1 cellular context compared by ENCODE assay signal in the genomic region with DNA sequence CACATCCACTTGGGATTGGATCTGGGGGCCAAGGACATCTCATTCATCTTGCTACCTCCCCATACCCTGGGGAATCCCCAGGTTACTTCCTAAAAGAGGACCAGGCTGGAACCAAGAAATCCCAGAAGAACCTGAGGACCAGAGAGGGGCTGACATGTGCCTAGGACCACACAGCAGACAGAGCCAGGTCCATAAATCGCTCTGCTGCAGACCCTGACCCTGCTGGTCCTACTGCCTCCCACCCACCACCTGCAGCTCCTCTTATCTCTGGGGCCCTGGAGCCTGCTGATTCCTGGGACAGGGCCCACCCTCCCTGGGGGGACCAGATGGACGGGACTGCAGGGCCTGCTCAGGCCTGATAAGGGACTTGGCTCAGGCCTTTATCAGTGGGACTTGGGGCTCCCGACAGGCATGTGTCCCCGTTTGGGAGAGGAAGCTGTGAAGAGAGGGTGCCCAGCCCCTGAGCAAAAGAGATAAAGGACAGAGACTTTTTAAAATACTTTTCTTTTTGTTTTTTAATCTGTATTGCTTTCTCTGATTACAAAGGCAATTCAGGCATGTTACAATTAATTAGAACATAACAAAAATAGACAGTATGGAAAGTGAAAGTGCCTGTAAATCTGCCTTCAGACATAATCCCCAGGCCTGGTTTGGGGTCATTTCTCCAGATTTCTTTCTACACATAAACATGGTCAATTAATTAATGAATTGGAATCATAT.
TF ChIP-seq lines count a peak whose summit lies in the region.

No MANE protein-coding gene starts in this region.

TF ChIP-seq in K562, 482 proteins besides CTCF, POLR2A, EP300 and RAD21 (continued from another document and continues in another):
- TF ChIP-seq, protein P1, sequence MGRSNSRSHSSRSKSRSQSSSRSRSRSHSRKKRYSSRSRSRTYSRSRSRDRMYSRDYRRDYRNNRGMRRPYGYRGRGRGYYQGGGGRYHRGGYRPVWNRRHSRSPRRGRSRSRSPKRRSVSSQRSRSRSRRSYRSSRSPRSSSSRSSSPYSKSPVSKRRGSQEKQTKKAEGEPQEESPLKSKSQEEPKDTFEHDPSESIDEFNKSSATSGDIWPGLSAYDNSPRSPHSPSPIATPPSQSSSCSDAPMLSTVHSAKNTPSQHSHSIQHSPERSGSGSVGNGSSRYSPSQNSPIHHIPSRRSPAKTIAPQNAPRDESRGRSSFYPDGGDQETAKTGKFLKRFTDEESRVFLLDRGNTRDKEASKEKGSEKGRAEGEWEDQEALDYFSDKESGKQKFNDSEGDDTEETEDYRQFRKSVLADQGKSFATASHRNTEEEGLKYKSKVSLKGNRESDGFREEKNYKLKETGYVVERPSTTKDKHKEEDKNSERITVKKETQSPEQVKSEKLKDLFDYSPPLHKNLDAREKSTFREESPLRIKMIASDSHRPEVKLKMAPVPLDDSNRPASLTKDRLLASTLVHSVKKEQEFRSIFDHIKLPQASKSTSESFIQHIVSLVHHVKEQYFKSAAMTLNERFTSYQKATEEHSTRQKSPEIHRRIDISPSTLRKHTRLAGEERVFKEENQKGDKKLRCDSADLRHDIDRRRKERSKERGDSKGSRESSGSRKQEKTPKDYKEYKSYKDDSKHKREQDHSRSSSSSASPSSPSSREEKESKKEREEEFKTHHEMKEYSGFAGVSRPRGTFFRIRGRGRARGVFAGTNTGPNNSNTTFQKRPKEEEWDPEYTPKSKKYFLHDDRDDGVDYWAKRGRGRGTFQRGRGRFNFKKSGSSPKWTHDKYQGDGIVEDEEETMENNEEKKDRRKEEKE (IDR thresholded peaks at IDR 0.05; ENCODE audit: borderline replicate concordance in 1 of 2, control insufficient read depth in 1 of 2, low read depth in 2 of 2, low read length in 1 of 2), result peak in 1 of 2 experiments; percentile 82; a peak in 2 of 4 replicates
- TF ChIP-seq PURB (CRISPR knock-in tag; IDR thresholded peaks at IDR 0.05; ENCODE audit: low read depth) (no peak), CXXC5 (CRISPR knock-in tag; IDR thresholded peaks at IDR 0.05) (peak; percentile 99), GABPB1 (CRISPR knock-in tag; IDR thresholded peaks at IDR 0.05) (peak; percentile 69; the same call in 1 of the 2 replicates), ZKSCAN1 (IDR thresholded peaks at IDR 0.05; ENCODE audit: low read depth, low read length) (peak; percentile 93), HDAC6 (IDR thresholded peaks at IDR 0.05; ENCODE audit: low read depth, low read length) (no peak), TAF15 (IDR thresholded peaks at IDR 0.05; ENCODE audit: low read depth, low read length) (no peak), ZNF174 (CRISPR knock-in tag; IDR thresholded peaks at IDR 0.05) (0 out of 2 replicates have a peak, but pooled peaks have one; percentile 65), TOE1 (IDR thresholded peaks at IDR 0.05; ENCODE audit: borderline replicate concordance) (peak; percentile 91), TOE1 (CRISPR knock-in tag; IDR thresholded peaks at IDR 0.05; ENCODE audit: borderline replicate concordance, low read depth) (no peak), HIVEP1 (CRISPR knock-in tag; IDR thresholded peaks at IDR 0.05) (peak; percentile 97), ZKSCAN3 (CRISPR knock-in tag; IDR thresholded peaks at IDR 0.05) (no peak), PHB (CRISPR knock-in tag; IDR thresholded peaks at IDR 0.05) (no peak), TFAM (CRISPR knock-in tag; conservative IDR thresholded peaks at IDR 0.05) (no peak), E2F3 (CRISPR knock-in tag; IDR thresholded peaks at IDR 0.05) (peak; percentile 96), PRPF4 (IDR thresholded peaks at IDR 0.05; ENCODE audit: insufficient read depth, low read depth, low read length, poor library complexity, severe bottlenecking) (no peak), ZC3H11A (IDR thresholded peaks at IDR 0.05; ENCODE audit: low read depth, low read length) (0 out of 2 replicates have a peak, but pooled peaks have one; percentile 59), ZNF3 (CRISPR knock-in tag; IDR thresholded peaks at IDR 0.05) (no peak), SAFB (IDR thresholded peaks at IDR 0.05; ENCODE audit: borderline replicate concordance, low read depth, low read length) (no peak), RFX7 (CRISPR knock-in tag; IDR thresholded peaks at IDR 0.05) (no peak), ZNF324 (CRISPR knock-in tag; IDR thresholded peaks at IDR 0.05) (peak; percentile 84)
- TF ChIP-seq, protein P2, sequence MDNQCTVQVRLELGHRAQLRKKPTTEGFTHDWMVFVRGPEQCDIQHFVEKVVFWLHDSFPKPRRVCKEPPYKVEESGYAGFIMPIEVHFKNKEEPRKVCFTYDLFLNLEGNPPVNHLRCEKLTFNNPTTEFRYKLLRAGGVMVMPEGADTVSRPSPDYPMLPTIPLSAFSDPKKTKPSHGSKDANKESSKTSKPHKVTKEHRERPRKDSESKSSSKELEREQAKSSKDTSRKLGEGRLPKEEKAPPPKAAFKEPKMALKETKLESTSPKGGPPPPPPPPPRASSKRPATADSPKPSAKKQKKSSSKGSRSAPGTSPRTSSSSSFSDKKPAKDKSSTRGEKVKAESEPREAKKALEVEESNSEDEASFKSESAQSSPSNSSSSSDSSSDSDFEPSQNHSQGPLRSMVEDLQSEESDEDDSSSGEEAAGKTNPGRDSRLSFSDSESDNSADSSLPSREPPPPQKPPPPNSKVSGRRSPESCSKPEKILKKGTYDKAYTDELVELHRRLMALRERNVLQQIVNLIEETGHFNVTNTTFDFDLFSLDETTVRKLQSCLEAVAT (IDR thresholded peaks at IDR 0.05), result peak; percentile 13 to 84; a peak in 2 of 4 replicates
- TF ChIP-seq, protein P3, sequence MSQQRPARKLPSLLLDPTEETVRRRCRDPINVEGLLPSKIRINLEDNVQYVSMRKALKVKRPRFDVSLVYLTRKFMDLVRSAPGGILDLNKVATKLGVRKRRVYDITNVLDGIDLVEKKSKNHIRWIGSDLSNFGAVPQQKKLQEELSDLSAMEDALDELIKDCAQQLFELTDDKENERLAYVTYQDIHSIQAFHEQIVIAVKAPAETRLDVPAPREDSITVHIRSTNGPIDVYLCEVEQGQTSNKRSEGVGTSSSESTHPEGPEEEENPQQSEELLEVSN (IDR thresholded peaks at IDR 0.05; ENCODE audit: borderline replicate concordance in 1 of 2, extremely low read depth in 1 of 2, insufficient read depth in 1 of 2, insufficient read length in 1 of 2, low read depth in 1 of 2, low read length in 1 of 2, poor library complexity in 1 of 2, severe bottlenecking in 1 of 2), result peak; percentile 31 to 80
- TF ChIP-seq, protein P4, sequence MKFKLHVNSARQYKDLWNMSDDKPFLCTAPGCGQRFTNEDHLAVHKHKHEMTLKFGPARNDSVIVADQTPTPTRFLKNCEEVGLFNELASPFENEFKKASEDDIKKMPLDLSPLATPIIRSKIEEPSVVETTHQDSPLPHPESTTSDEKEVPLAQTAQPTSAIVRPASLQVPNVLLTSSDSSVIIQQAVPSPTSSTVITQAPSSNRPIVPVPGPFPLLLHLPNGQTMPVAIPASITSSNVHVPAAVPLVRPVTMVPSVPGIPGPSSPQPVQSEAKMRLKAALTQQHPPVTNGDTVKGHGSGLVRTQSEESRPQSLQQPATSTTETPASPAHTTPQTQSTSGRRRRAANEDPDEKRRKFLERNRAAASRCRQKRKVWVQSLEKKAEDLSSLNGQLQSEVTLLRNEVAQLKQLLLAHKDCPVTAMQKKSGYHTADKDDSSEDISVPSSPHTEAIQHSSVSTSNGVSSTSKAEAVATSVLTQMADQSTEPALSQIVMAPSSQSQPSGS (CRISPR knock-in tag; IDR thresholded peaks at IDR 0.05), result no peak
- TF ChIP-seq, protein P5, sequence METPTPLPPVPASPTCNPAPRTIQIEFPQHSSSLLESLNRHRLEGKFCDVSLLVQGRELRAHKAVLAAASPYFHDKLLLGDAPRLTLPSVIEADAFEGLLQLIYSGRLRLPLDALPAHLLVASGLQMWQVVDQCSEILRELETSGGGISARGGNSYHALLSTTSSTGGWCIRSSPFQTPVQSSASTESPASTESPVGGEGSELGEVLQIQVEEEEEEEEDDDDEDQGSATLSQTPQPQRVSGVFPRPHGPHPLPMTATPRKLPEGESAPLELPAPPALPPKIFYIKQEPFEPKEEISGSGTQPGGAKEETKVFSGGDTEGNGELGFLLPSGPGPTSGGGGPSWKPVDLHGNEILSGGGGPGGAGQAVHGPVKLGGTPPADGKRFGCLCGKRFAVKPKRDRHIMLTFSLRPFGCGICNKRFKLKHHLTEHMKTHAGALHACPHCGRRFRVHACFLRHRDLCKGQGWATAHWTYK (CRISPR knock-in tag; IDR thresholded peaks at IDR 0.05), result peak; percentile 99
- TF ChIP-seq, protein P6, sequence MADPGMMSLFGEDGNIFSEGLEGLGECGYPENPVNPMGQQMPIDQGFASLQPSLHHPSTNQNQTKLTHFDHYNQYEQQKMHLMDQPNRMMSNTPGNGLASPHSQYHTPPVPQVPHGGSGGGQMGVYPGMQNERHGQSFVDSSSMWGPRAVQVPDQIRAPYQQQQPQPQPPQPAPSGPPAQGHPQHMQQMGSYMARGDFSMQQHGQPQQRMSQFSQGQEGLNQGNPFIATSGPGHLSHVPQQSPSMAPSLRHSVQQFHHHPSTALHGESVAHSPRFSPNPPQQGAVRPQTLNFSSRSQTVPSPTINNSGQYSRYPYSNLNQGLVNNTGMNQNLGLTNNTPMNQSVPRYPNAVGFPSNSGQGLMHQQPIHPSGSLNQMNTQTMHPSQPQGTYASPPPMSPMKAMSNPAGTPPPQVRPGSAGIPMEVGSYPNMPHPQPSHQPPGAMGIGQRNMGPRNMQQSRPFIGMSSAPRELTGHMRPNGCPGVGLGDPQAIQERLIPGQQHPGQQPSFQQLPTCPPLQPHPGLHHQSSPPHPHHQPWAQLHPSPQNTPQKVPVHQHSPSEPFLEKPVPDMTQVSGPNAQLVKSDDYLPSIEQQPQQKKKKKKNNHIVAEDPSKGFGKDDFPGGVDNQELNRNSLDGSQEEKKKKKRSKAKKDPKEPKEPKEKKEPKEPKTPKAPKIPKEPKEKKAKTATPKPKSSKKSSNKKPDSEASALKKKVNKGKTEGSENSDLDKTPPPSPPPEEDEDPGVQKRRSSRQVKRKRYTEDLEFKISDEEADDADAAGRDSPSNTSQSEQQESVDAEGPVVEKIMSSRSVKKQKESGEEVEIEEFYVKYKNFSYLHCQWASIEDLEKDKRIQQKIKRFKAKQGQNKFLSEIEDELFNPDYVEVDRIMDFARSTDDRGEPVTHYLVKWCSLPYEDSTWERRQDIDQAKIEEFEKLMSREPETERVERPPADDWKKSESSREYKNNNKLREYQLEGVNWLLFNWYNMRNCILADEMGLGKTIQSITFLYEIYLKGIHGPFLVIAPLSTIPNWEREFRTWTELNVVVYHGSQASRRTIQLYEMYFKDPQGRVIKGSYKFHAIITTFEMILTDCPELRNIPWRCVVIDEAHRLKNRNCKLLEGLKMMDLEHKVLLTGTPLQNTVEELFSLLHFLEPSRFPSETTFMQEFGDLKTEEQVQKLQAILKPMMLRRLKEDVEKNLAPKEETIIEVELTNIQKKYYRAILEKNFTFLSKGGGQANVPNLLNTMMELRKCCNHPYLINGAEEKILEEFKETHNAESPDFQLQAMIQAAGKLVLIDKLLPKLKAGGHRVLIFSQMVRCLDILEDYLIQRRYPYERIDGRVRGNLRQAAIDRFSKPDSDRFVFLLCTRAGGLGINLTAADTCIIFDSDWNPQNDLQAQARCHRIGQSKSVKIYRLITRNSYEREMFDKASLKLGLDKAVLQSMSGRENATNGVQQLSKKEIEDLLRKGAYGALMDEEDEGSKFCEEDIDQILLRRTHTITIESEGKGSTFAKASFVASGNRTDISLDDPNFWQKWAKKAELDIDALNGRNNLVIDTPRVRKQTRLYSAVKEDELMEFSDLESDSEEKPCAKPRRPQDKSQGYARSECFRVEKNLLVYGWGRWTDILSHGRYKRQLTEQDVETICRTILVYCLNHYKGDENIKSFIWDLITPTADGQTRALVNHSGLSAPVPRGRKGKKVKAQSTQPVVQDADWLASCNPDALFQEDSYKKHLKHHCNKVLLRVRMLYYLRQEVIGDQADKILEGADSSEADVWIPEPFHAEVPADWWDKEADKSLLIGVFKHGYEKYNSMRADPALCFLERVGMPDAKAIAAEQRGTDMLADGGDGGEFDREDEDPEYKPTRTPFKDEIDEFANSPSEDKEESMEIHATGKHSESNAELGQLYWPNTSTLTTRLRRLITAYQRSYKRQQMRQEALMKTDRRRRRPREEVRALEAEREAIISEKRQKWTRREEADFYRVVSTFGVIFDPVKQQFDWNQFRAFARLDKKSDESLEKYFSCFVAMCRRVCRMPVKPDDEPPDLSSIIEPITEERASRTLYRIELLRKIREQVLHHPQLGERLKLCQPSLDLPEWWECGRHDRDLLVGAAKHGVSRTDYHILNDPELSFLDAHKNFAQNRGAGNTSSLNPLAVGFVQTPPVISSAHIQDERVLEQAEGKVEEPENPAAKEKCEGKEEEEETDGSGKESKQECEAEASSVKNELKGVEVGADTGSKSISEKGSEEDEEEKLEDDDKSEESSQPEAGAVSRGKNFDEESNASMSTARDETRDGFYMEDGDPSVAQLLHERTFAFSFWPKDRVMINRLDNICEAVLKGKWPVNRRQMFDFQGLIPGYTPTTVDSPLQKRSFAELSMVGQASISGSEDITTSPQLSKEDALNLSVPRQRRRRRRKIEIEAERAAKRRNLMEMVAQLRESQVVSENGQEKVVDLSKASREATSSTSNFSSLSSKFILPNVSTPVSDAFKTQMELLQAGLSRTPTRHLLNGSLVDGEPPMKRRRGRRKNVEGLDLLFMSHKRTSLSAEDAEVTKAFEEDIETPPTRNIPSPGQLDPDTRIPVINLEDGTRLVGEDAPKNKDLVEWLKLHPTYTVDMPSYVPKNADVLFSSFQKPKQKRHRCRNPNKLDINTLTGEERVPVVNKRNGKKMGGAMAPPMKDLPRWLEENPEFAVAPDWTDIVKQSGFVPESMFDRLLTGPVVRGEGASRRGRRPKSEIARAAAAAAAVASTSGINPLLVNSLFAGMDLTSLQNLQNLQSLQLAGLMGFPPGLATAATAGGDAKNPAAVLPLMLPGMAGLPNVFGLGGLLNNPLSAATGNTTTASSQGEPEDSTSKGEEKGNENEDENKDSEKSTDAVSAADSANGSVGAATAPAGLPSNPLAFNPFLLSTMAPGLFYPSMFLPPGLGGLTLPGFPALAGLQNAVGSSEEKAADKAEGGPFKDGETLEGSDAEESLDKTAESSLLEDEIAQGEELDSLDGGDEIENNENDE (IDR thresholded peaks at IDR 0.05; ENCODE audit: low read depth, low read length), result no peak
- TF ChIP-seq, protein P7, sequence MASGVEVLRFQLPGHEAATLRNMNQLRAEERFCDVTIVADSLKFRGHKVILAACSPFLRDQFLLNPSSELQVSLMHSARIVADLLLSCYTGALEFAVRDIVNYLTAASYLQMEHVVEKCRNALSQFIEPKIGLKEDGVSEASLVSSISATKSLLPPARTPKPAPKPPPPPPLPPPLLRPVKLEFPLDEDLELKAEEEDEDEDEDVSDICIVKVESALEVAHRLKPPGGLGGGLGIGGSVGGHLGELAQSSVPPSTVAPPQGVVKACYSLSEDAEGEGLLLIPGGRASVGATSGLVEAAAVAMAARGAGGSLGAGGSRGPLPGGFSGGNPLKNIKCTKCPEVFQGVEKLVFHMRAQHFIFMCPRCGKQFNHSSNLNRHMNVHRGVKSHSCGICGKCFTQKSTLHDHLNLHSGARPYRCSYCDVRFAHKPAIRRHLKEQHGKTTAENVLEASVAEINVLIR (CRISPR knock-in tag; IDR thresholded peaks at IDR 0.05), result peak; percentile 82
